In genomic region chr3:52013802-52014598, GRCh38 we compare ENCODE assay signal across 2 cellular contexts.
TF ChIP-seq lines count a peak whose summit lies in the region.

No MANE protein-coding gene starts in this region.

TF ChIP-seq in GM23338, 12 proteins besides CTCF, POLR2A, EP300 and RAD21:
- TF ChIP-seq EZH2phosphoT487 (IDR thresholded peaks at IDR 0.05; ENCODE audit: unreplicated experiment) (no peak), JUNB (IDR thresholded peaks at IDR 0.05; ENCODE audit: unreplicated experiment) (no peak)
TF ChIP-seq in GM23338: peak in this region for 0.

TF ChIP-seq in GM12878, 131 proteins besides CTCF, POLR2A, EP300 and RAD21:
- TF ChIP-seq, protein P1, sequence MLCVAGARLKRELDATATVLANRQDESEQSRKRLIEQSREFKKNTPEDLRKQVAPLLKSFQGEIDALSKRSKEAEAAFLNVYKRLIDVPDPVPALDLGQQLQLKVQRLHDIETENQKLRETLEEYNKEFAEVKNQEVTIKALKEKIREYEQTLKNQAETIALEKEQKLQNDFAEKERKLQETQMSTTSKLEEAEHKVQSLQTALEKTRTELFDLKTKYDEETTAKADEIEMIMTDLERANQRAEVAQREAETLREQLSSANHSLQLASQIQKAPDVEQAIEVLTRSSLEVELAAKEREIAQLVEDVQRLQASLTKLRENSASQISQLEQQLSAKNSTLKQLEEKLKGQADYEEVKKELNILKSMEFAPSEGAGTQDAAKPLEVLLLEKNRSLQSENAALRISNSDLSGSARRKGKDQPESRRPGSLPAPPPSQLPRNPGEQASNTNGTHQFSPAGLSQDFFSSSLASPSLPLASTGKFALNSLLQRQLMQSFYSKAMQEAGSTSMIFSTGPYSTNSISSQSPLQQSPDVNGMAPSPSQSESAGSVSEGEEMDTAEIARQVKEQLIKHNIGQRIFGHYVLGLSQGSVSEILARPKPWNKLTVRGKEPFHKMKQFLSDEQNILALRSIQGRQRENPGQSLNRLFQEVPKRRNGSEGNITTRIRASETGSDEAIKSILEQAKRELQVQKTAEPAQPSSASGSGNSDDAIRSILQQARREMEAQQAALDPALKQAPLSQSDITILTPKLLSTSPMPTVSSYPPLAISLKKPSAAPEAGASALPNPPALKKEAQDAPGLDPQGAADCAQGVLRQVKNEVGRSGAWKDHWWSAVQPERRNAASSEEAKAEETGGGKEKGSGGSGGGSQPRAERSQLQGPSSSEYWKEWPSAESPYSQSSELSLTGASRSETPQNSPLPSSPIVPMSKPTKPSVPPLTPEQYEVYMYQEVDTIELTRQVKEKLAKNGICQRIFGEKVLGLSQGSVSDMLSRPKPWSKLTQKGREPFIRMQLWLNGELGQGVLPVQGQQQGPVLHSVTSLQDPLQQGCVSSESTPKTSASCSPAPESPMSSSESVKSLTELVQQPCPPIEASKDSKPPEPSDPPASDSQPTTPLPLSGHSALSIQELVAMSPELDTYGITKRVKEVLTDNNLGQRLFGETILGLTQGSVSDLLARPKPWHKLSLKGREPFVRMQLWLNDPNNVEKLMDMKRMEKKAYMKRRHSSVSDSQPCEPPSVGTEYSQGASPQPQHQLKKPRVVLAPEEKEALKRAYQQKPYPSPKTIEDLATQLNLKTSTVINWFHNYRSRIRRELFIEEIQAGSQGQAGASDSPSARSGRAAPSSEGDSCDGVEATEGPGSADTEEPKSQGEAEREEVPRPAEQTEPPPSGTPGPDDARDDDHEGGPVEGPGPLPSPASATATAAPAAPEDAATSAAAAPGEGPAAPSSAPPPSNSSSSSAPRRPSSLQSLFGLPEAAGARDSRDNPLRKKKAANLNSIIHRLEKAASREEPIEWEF (IDR thresholded peaks at IDR 0.05; ENCODE audit: insufficient replicate concordance, low read depth, low read length): no peak
